ENCODE assay signal across 18 cellular contexts in the genomic region with DNA sequence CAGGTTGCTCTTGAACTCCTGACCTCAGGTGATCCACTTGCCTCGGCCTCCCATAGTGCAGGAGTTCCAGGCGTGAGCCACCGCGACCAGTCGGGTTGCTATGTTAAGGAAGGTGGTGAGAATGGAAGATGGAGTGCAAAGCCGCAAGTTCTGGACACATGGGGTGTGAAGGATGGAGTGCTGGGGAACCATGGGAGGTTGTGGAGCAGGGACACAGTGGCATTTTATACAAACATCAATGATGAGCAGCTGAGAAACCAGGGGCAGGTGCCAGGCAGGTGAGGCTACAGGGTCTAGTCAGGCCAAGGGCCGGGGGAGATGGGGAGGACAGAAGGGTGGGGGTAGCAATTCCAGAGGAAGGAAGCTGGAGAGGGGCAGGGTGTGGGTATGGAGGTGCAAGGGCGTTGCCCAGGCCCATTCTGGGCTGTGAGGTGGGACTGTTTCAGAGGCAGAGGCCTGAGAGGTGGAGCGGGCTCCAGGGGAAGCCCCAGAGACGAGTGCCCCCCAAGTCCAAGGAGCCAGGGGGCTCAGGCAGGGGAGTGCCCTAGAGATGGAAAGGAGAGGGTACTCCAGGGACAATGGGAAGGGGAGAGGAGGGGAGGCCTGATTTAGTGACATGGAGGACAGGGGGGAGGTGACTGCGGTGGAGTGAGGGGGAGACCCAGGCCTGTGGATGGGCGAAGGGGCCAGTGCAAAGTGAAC. TPM values are rescaled to one million over a fixed set of nuclear protein-coding genes. Genes with fewer than 3 reads are reported as not detected.
A peak's percentile ranks its signal among the peaks of the same experiment; 100 is the strongest.
DNase-seq lines count a peak whose midpoint lies in the region; ATAC-seq and TF ChIP-seq lines count a peak whose summit lies in the region.
"Had no signal": no experiment of that assay in that cellular context is flagged by ENCODE, and none has a peak within 500 bp of the region (broad histone marks: within the 10 kb centered on the region; RNA-seq: fewer than 3 reads in every experiment).

No MANE protein-coding gene starts in this region.

- H3K27me3 Mint-ChIP-seq in H9 (ENCODE audit: low read depth) (no peaks in the 10 kb centered on the region), T-helper 17 cell (no peaks in the 10 kb centered on the region)
- H3K27me3 Mint-ChIP-seq in central memory CD8-positive, alpha-beta T cell, result no peaks in the 10 kb centered on the region
- no peaks in the 10 kb centered on the region for H3K27me3 Mint-ChIP-seq in effector memory CD8-positive, alpha-beta T cell
- H3K27me3 Mint-ChIP-seq: CD4-positive, alpha-beta memory T cell had no signal

- H3T11ph ChIP-seq in H9 (ENCODE audit: low read length), result no peak overlapping the region

- H3K18ac ChIP-seq in H9 (ENCODE audit: insufficient read length, low read depth, low read length) (no peak overlapping the region), neuronal stem cell (ENCODE audit: low read length) (peak overlapping the region; percentile 53)

- no CpG with 5 or more reads among the region's 12 CpGs for WGBS in H9 (ENCODE audit: extremely low coverage, insufficient read length, low lambda C conversion rate)
- WGBS in neuronal stem cell (ENCODE audit: extremely low coverage in 2 of 2, insufficient read length in 2 of 2, insufficient replicate concordance in 1 of 2), 2 donors, result no CpG with 5 or more reads among the region's 12 CpGs

- peaks cover under 1 to 2% (median under 1%) of the 10 kb centered on the region in 3 experiments; a peak in 5 of 7 replicates for H3K36me3 Mint-ChIP-seq in H9 (ENCODE audit: insufficient read depth in 1 of 3, low read depth in 3 of 3)
- H3K36me3 Mint-ChIP-seq in T-helper 17 cell (ENCODE audit: low read depth), result peaks cover 2% of the 10 kb centered on the region
- H3K36me3 Mint-ChIP-seq in central memory CD8-positive, alpha-beta T cell (ENCODE audit: insufficient read depth), result peaks cover 5% of the 10 kb centered on the region
- H3K36me3 Mint-ChIP-seq in effector memory CD8-positive, alpha-beta T cell (ENCODE audit: insufficient read depth), result peaks cover 22% of the 10 kb centered on the region

- H4K8ac ChIP-seq in H9 (replicated peaks; ENCODE audit: insufficient read length, low read depth, low read length) (no peak overlapping the region), neuronal stem cell (ENCODE audit: low read depth, low read length) (no peak overlapping the region)

- H3K79me2 ChIP-seq in H9 (ENCODE audit: insufficient read depth, low read length), result no peaks in the 10 kb centered on the region

- H3K27me3 ChIP-seq in H9 (ENCODE audit: insufficient read depth, low read length) (no peaks in the 10 kb centered on the region), neuronal stem cell (ENCODE audit: control insufficient read depth in 3 of 3, insufficient read depth in 3 of 3, low read depth in 1 of 3, low read length in 3 of 3) (peaks cover 0 to 5% (median 0%) of the 10 kb centered on the region in 3 experiments)

- no peak overlapping the region for H4K91ac ChIP-seq in H9 (ENCODE audit: insufficient read length, low read depth, low read length)
- H4K91ac ChIP-seq in neuronal stem cell (ENCODE audit: low read depth, low read length, poor library complexity), result no peak overlapping the region

- H4K5ac ChIP-seq in H9 (ENCODE audit: insufficient read length, low read depth, low read length), result no peak overlapping the region

- no peaks in the 10 kb centered on the region for H4K20me1 ChIP-seq in H9 (ENCODE audit: control insufficient read depth, insufficient read depth, insufficient read length)

- no peak overlapping the region for H3K4me3 ChIP-seq in neuronal stem cell (ENCODE audit: low read length in 2 of 2)
- H3K4me3 ChIP-seq: GM12878, GM23248, HAP-1 had no signal

- no peak overlapping the region for H3K9ac ChIP-seq in H9 (ENCODE audit: extremely low read depth, insufficient read length, low read length)
- H3K9ac ChIP-seq in neuronal stem cell (ENCODE audit: low read depth, low read length, poor library complexity), result no peak overlapping the region
- H3K9ac ChIP-seq: GM23248 had no signal

- H3K4me1 Mint-ChIP-seq in H9 (peaks cover 7 to 18% of the 10 kb centered on the region in 2 experiments), T-helper 17 cell (peaks cover 7% of the 10 kb centered on the region)
- peaks cover 14% of the 10 kb centered on the region for H3K4me1 Mint-ChIP-seq in central memory CD8-positive, alpha-beta T cell
- peaks cover 4 to 10% of the 10 kb centered on the region in 2 donors for H3K4me1 Mint-ChIP-seq in effector memory CD8-positive, alpha-beta T cell (ENCODE audit: low read depth in 2 of 2)

- H3K4me1 ChIP-seq in H9 (ENCODE audit: insufficient read depth, low read length), result no peaks in the 10 kb centered on the region
- peaks cover 0 to 11% of the 10 kb centered on the region in 2 donors for H3K4me1 ChIP-seq in neuronal stem cell (ENCODE audit: control insufficient read depth in 2 of 2, insufficient read depth in 1 of 2, low read depth in 1 of 2, low read length in 2 of 2)
- H3K4me1 ChIP-seq: BE2C, HAP-1 had no signal

- H3K4me2 ChIP-seq in H9 (ENCODE audit: insufficient read depth, insufficient read length, low read length), result no peak overlapping the region
- no peak overlapping the region for H3K4me2 ChIP-seq in neuronal stem cell (ENCODE audit: insufficient read depth, low read length, poor library complexity, severe bottlenecking)

- no peaks in the 10 kb centered on the region for H3K9me3 ChIP-seq in H9 (ENCODE audit: control insufficient read depth, low read depth, low read length)
- no peaks in the 10 kb centered on the region for H3K9me3 ChIP-seq in T-helper 17 cell (ENCODE audit: control insufficient read depth, low read length, poor library complexity, severe bottlenecking)
- no peaks in the 10 kb centered on the region for H3K9me3 ChIP-seq in neuronal stem cell (replicated peaks in 1 of 2; ENCODE audit: control insufficient read depth in 2 of 2, insufficient read depth in 1 of 2, low read depth in 1 of 2, low read length in 2 of 2)
- H3K9me3 ChIP-seq: BE2C, HAP-1 had no signal

- no peaks in the 10 kb centered on the region for H3K23me2 ChIP-seq in H9 (ENCODE audit: insufficient read length, low read depth, low read length, poor library complexity, severe bottlenecking)

- H2BK120ac ChIP-seq in H9 (ENCODE audit: low read depth, low read length, poor library complexity, severe bottlenecking), result no peak overlapping the region
- no peak overlapping the region for H2BK120ac ChIP-seq in neuronal stem cell (ENCODE audit: low read depth, low read length)

- H2BK5ac ChIP-seq in H9 (ENCODE audit: insufficient read length, low read length) (no peak overlapping the region), neuronal stem cell (ENCODE audit: low read length) (no peak overlapping the region)

- H3K36me3 ChIP-seq in neuronal stem cell (replicated peaks in 1 of 2; ENCODE audit: control insufficient read depth in 2 of 2, insufficient read depth in 2 of 2, low read length in 2 of 2), result no peaks in the 10 kb centered on the region
- H3K36me3 ChIP-seq: BE2C, HAP-1 had no signal

- H2BK15ac ChIP-seq in H9 (ENCODE audit: low read depth, low read length) (no peak overlapping the region), neuronal stem cell (ENCODE audit: low read length) (peak overlapping the region; percentile 75)

- H3K27ac ChIP-seq in H9 (ENCODE audit: insufficient read length, low read depth, low read length) (no peak overlapping the region), neuronal stem cell (replicated peaks; ENCODE audit: low read length) (no peak overlapping the region)
- H3K27ac ChIP-seq: C4-2B, GM23248, HL-60 had no signal

- peak; percentile 15 for DNase-seq in H9
- no peak for DNase-seq in T-helper 17 cell
- DNase-seq in central memory CD8-positive, alpha-beta T cell (ENCODE audit: low spot score in 2 of 2), result no peak
- no peak for DNase-seq in neuronal stem cell (ENCODE audit: low spot score)
- no peak for DNase-seq in effector memory CD8-positive, alpha-beta T cell
- DNase-seq in NAMALWA (ENCODE audit: low spot score), result no peak
- DNase-seq: BE2C, DMS79, GM23248, IMR-90 had no signal

- H2BK12ac ChIP-seq in H9 (ENCODE audit: insufficient read length, low read depth, low read length), result no peak overlapping the region
- no peak overlapping the region for H2BK12ac ChIP-seq in neuronal stem cell (ENCODE audit: low read length)

- ATAC-seq in T-helper 17 cell, result no peak
- ATAC-seq in central memory CD8-positive, alpha-beta T cell (replicated peaks; ENCODE audit: extremely low read depth, poor library complexity, severe bottlenecking), result no peak
- ATAC-seq in effector memory CD8-positive, alpha-beta T cell (replicated peaks), result no peak
- no peak for ATAC-seq in GM18858 (IDR thresholded peaks at IDR 0.05; ENCODE audit: unreplicated experiment)
- ATAC-seq: GM12878 had no signal

- H3K56ac ChIP-seq in H9 (ENCODE audit: insufficient read length, low read depth, low read length), result no peak overlapping the region

- H3K14ac ChIP-seq in H9 (ENCODE audit: insufficient read depth, low read length), result no peak overlapping the region
- no peak overlapping the region for H3K14ac ChIP-seq in neuronal stem cell (ENCODE audit: low read length)

- H3K79me1 ChIP-seq in H9 (ENCODE audit: insufficient read depth, low read depth, low read length, poor library complexity, severe bottlenecking) (no peaks in the 10 kb centered on the region), neuronal stem cell (ENCODE audit: low read depth, low read length) (no peaks in the 10 kb centered on the region)

- no peak for TF ChIP-seq CTCF in H9 (conservative IDR thresholded peaks at IDR 0.05)

- H3K23ac ChIP-seq in H9 (ENCODE audit: insufficient read length, low read depth, low read length), result no peak overlapping the region
- no peak overlapping the region for H3K23ac ChIP-seq in neuronal stem cell (ENCODE audit: low read depth, low read length, poor library complexity)

- H2AK5ac ChIP-seq in H9 (ENCODE audit: insufficient read length, low read length), result no peak overlapping the region
- H2AK5ac ChIP-seq in neuronal stem cell (ENCODE audit: low read depth, low read length), result peak overlapping the region; percentile 87

- H3K9me3 Mint-ChIP-seq in H9, result no peaks in the 10 kb centered on the region
- H3K9me3 Mint-ChIP-seq in central memory CD8-positive, alpha-beta T cell, result no peaks in the 10 kb centered on the region
- H3K9me3 Mint-ChIP-seq in effector memory CD8-positive, alpha-beta T cell, result no peaks in the 10 kb centered on the region
- H3K9me3 Mint-ChIP-seq: CD4-positive, alpha-beta memory T cell had no signal

- H3K4ac ChIP-seq in H9 (ENCODE audit: low read depth, low read length) (no peak overlapping the region), neuronal stem cell (ENCODE audit: low read length) (no peak overlapping the region)

- no peak overlapping the region for H2BK20ac ChIP-seq in H9 (ENCODE audit: low read depth, low read length, poor library complexity, severe bottlenecking)

- H2AFZ ChIP-seq in H9 (ENCODE audit: low read length), result no peak overlapping the region
- no peak overlapping the region for H2AFZ ChIP-seq in neuronal stem cell (ENCODE audit: low read length)
- H2AFZ ChIP-seq: GM23248 had no signal

- H3K27ac Mint-ChIP-seq in H9 (peak overlapping the region in 1 of 3 experiments; percentile 82; a peak in 1 of 7 replicates), T-helper 17 cell (peak overlapping the region; percentile 34)
- H3K27ac Mint-ChIP-seq in central memory CD8-positive, alpha-beta T cell (ENCODE audit: low read depth), result peak overlapping the region; percentile 40
- H3K27ac Mint-ChIP-seq in effector memory CD8-positive, alpha-beta T cell, result peak overlapping the region in 1 of 2 donors; percentile 58

- H3K4me3 Mint-ChIP-seq in H9 (no peak overlapping the region; a peak in 1 of 5 replicates), T-helper 17 cell (no peak overlapping the region)
- no peak overlapping the region for H3K4me3 Mint-ChIP-seq in central memory CD8-positive, alpha-beta T cell
- no peak overlapping the region for H3K4me3 Mint-ChIP-seq in effector memory CD8-positive, alpha-beta T cell
- H3K4me3 Mint-ChIP-seq: CD4-positive, alpha-beta memory T cell had no signal

RNA-seq across cellular contexts. Expression of gene RAX2, which starts 1.9 kb away (rescaled TPM):
- total RNA-seq in H9 (2021) (not detected in 2 replicates), T-helper 17 cell (not detected)
- 0.01 TPM for polyA plus RNA-seq in neuronal stem cell (2013, experiment 1 of 2)
- polyA plus RNA-seq in neuronal stem cell (2013, experiment 2 of 2), result 0.03 TPM
- total RNA-seq: CD4-positive, alpha-beta memory T cell; G401; GM12878; GM23248; IMR-90 had no signal
- polyA plus RNA-seq: AG04450; CD4-positive, alpha-beta memory T cell; GM12878; GM23248; IMR-90 had no signal

RNA-seq across cellular contexts. Expression of gene MRPL54, which starts 11.5 kb away (rescaled TPM):
- total RNA-seq in H9 (2021) (60.0 and 65.5 TPM in 2 replicates), T-helper 17 cell (10 to 100 TPM; 63.9 to 86.2 TPM)
- 39.9 TPM for polyA plus RNA-seq in neuronal stem cell (2013, experiment 1 of 2)
- 40.6 TPM for polyA plus RNA-seq in neuronal stem cell (2013, experiment 2 of 2)

RNA-seq across cellular contexts. Expression of gene MATK, which starts 12.2 kb away (rescaled TPM):
- total RNA-seq in H9 (2021) (11.0 and 13.5 TPM in 2 replicates), T-helper 17 cell (10 to 100 TPM; 10.0 to 13.3 TPM)
- polyA plus RNA-seq in neuronal stem cell (2013, experiment 1 of 2), result 1.4 TPM
- polyA plus RNA-seq in neuronal stem cell (2013, experiment 2 of 2), result 1.6 TPM
- total RNA-seq: GM23248, IMR-90 had no signal
- polyA plus RNA-seq: AG04450, GM23248, IMR-90 had no signal

RNA-seq across cellular contexts. Expression of gene APBA3, which starts 12.5 kb away (rescaled TPM):
- total RNA-seq in H9 (2021) (21.3 and 21.8 TPM in 2 replicates), T-helper 17 cell (10 to 100 TPM; 71.9 to 75.1 TPM)
- polyA plus RNA-seq in neuronal stem cell (2013, experiment 1 of 2), result 19.0 TPM
- polyA plus RNA-seq in neuronal stem cell (2013, experiment 2 of 2), result 17.8 TPM
